ENCODE assay signal across 20 cellular contexts in genomic region chr6:144307880-144308279, GRCh38.
"Had no signal": no experiment of that assay in that cellular context is flagged by ENCODE, and none has a peak within 500 bp of the region (broad histone marks: within the 10 kb centered on the region; RNA-seq: fewer than 3 reads in every experiment).

No MANE protein-coding gene starts in this region.

- H3K9me3 Mint-ChIP-seq: activated T-helper 17 cell treated with anti-CD3 and anti-CD28 coated beads, Interleukin-2, amount 50 U/mL, for 72 hours; stimulated activated naive B cell treated with anti-CD40 and anti-IgM and Interleukin-4, amounts not matched to agents 10 μg/mL and 1 μg/mL and 100 μg/mL, for 72 hours had no signal

- H3K4me3 Mint-ChIP-seq: activated T-helper 17 cell treated with anti-CD3 and anti-CD28 coated beads, Interleukin-2, amount 50 U/mL, for 72 hours; stimulated activated naive B cell treated with anti-CD40 and anti-IgM and Interleukin-4, amounts not matched to agents 10 μg/mL and 1 μg/mL and 100 μg/mL, for 72 hours had no signal

- H2AFZ ChIP-seq: parathyroid adenoma had no signal

- H3K36me3 ChIP-seq: vagina had no signal

- ATAC-seq: activated CD4-positive, CD25-positive, alpha-beta regulatory T cell treated with anti-CD3 and anti-CD28 coated beads, Interleukin-2, amount 50 U/mL, for 24 hours; activated T-helper 17 cell treated with anti-CD3 and anti-CD28 coated beads, Interleukin-2, amount 50 U/mL, for 72 hours; foreskin keratinocyte; stimulated activated naive B cell treated with anti-CD40 and anti-IgM and Interleukin-4, amounts not matched to agents 10 μg/mL and 1 μg/mL and 100 μg/mL, for 72 hours had no signal

- H3K9me3 ChIP-seq: neutrophil, tibial artery, vagina had no signal

- FAIRE-seq: endothelial cell of umbilical vein had no signal

- H3K4me1 ChIP-seq: foreskin keratinocyte had no signal

- DNase-seq: activated CD4-positive, alpha-beta T cell treated with anti-CD3 and anti-CD28 coated beads, Interleukin-2, amount 50 U/mL, for 1 hour; activated CD8-positive, alpha-beta memory T cell treated with anti-CD3 and anti-CD28 coated beads for 24 hours; activated naive CD4-positive, alpha-beta T cell treated with Interleukin-2 at 50 U/mL for 16 hours; aorta; cortex of kidney; effector CD4-positive, alpha-beta T cell; foreskin keratinocyte; glutamatergic neuron; hypothalamus; retina; stimulated activated CD4-positive, alpha-beta T cell treated with anti-CD3 and anti-CD28 coated beads, Interleukin-2, amount 100 ng/mL, for 48 hours; stimulated activated naive B cell treated with anti-CD40 and anti-IgM and Interleukin-4, amounts not matched to agents 10 μg/mL and 1 μg/mL and 100 μg/mL, for 72 hours; tibial artery had no signal

- H3K9ac ChIP-seq: parathyroid adenoma had no signal

- H3K4me3 ChIP-seq: lung, tibial artery, vagina had no signal

- H3K27ac Mint-ChIP-seq: activated T-helper 17 cell treated with anti-CD3 and anti-CD28 coated beads, Interleukin-2, amount 50 U/mL, for 72 hours; stimulated activated naive B cell treated with anti-CD40 and anti-IgM and Interleukin-4, amounts not matched to agents 10 μg/mL and 1 μg/mL and 100 μg/mL, for 72 hours had no signal

- H3K27ac ChIP-seq: foreskin keratinocyte, neutrophil, parathyroid adenoma, tibial artery, vagina had no signal

- H3K27me3 ChIP-seq: foreskin keratinocyte, neutrophil, tibial artery, vagina had no signal

- H3K36me3 Mint-ChIP-seq: stimulated activated naive B cell treated with anti-CD40 and anti-IgM and Interleukin-4, amounts not matched to agents 10 μg/mL and 1 μg/mL and 100 μg/mL, for 72 hours had no signal
